Comparison of ENCODE assay signal across 16 cellular contexts in genomic region chr2:16034151-16034974, GRCh38.
A peak's percentile ranks its signal among the peaks of the same experiment; 100 is the strongest.
DNase-seq lines count a peak whose midpoint lies in the region; ATAC-seq, FAIRE-seq and TF ChIP-seq lines count a peak whose summit lies in the region.
"Had no signal": no experiment of that assay in that cellular context is flagged by ENCODE, and none has a peak within 500 bp of the region (broad histone marks: within the 10 kb centered on the region; RNA-seq: fewer than 3 reads in every experiment).

No MANE protein-coding gene starts in this region.

- TF ChIP-seq POLR2A in A549 (IDR thresholded peaks at IDR 0.05; ENCODE audit: low read length) (no peak), GM12878 (IDR thresholded peaks at IDR 0.05; ENCODE audit: low read depth, low read length) (no peak), HepG2 (IDR thresholded peaks at IDR 0.05; ENCODE audit: insufficient read depth in 1 of 2, low read depth in 2 of 2, low read length in 2 of 2) (no peak), sigmoid colon (IDR thresholded peaks at IDR 0.05) (no peak)

- no TSS peak for BruUV-seq in GM12878 (replicated peaks; lab: Mats Ljungman, UMichigan)
- BruUV-seq in HepG2 (replicated peaks; lab: Mats Ljungman, UMichigan) = no TSS peak

- H3K9me3 ChIP-seq in A549 (no peaks in the 10 kb centered on the region; the same call in 2 of the 3 replicates), GM12878 (replicated peaks; ENCODE audit: control insufficient read depth, insufficient read depth, low read length) (no peaks in the 10 kb centered on the region), HepG2 (ENCODE audit: low read length) (no peaks in the 10 kb centered on the region), sigmoid colon (no peaks in the 10 kb centered on the region)
- H3K9me3 ChIP-seq: lower lobe of right lung had no signal

- no peak overlapping the region for H3K4me2 ChIP-seq in A549
- no peak overlapping the region for H3K4me2 ChIP-seq in GM12878 (ENCODE audit: control insufficient read depth, insufficient read depth)
- no peak overlapping the region for H3K4me2 ChIP-seq in HepG2 (ENCODE audit: low read depth, low read length)

- H3K4me3 ChIP-seq in A549 = no peak overlapping the region
- H3K4me3 ChIP-seq in GM12878 = no peak overlapping the region
- H3K4me3 ChIP-seq in HepG2 (replicated peaks in 1 of 3; ENCODE audit: insufficient read depth in 1 of 3, low read depth in 2 of 3, low read length in 3 of 3) = no peak overlapping the region
- H3K4me3 ChIP-seq in sigmoid colon = no peak overlapping the region
- H3K4me3 ChIP-seq: dorsolateral prefrontal cortex, lower lobe of right lung had no signal

- H3K79me2 ChIP-seq in GM12878 (ENCODE audit: control insufficient read depth, insufficient read depth, low read length) (no peaks in the 10 kb centered on the region), HepG2 (ENCODE audit: insufficient read depth, low read length) (no peaks in the 10 kb centered on the region)

- CTCF ChIA-PET in A549 (lab: Yijun Ruan, JAX) = no interaction called here
- CTCF ChIA-PET in GM12878 (lab: Yijun Ruan, JAX) = interaction anchor here (1.0 kb wide), 1 partner anchor 217 kb away, joined by 3 read pairs; no protein-coding TSS in a partner anchor
- CTCF ChIA-PET in HepG2 (lab: Yijun Ruan, JAX; ENCODE audit: low intra/inter-chr PET ratio, low total read pairs) = no interaction called here

- no peak for TF ChIP-seq RAD21 in A549 (conservative IDR thresholded peaks at IDR 0.05 in 1 of 2, IDR thresholded peaks at IDR 0.05 in 1 of 2)
- TF ChIP-seq RAD21 in GM12878 (IDR thresholded peaks at IDR 0.05; ENCODE audit: insufficient read depth, low read depth, low read length) = no peak
- no peak for TF ChIP-seq RAD21 in HepG2 (CRISPR knock-in tag; IDR thresholded peaks at IDR 0.05)

- in situ Hi-C loops in GM13977 (cut with MboI; ENCODE audit: low pct_unique_long_range_greater_than_20kb, low sequenced_read_pairs, unreplicated experiment) (no loop called here), GM12878 (cut with MboI) (no loop called here), HepG2 (cut with HindIII; ENCODE audit: extremely low pct_ligation_motif_present, low pct_unique_long_range_greater_than_20kb) (no loop called here), ACHN (cut with HindIII; ENCODE audit: low pct_ligation_motif_present, low pct_unique_long_range_greater_than_20kb, low sequenced_read_pairs) (no loop called here)

- FAIRE-seq in A549 (lab: Jason Lieb, UNC) (no peak), GM12878 (lab: Jason Lieb, UNC) (no peak), HepG2 (lab: Jason Lieb, UNC) (peak; percentile 63)
- FAIRE-seq: GM12891 had no signal

- no peak overlapping the region for H3K27ac ChIP-seq in A549
- H3K27ac ChIP-seq in GM12878 (ENCODE audit: control insufficient read depth, insufficient read depth) = no peak overlapping the region
- no peak overlapping the region for H3K27ac ChIP-seq in HepG2 (ENCODE audit: extremely low read length, insufficient read depth, low read length)
- no peak overlapping the region for H3K27ac ChIP-seq in sigmoid colon
- H3K27ac ChIP-seq: brain microvascular endothelial cell, lower lobe of right lung, RWPE1 had no signal

- 24% methylated on average over 5 of the region's 5 CpGs for WGBS in A549 (ENCODE audit: missing lambda C conversion rate)
- 34% methylated on average over 5 of the region's 5 CpGs for WGBS in GM12878 (ENCODE audit: insufficient coverage, insufficient replicate concordance, low lambda C conversion rate, missing lambda C conversion rate)
- 27% methylated on average over 5 of the region's 5 CpGs for WGBS in HepG2 (ENCODE audit: low lambda C conversion rate)
- WGBS in sigmoid colon, 2 donors = 62 to 77% methylated on average over 5 of the region's 5 CpGs

- H3K9ac ChIP-seq in GM12878 (ENCODE audit: control insufficient read depth, insufficient read depth, low read length) (no peak overlapping the region), HepG2 (ENCODE audit: insufficient read depth, low read depth, low read length) (no peak overlapping the region)

- TF ChIP-seq EP300 in A549 (IDR thresholded peaks at IDR 0.05) = no peak
- TF ChIP-seq EP300 in GM12878 (IDR thresholded peaks at IDR 0.05; ENCODE audit: borderline replicate concordance in 1 of 2, control insufficient read depth in 1 of 2, low read depth in 2 of 2, low read length in 2 of 2) = no peak
- TF ChIP-seq EP300 in HepG2 (IDR thresholded peaks at IDR 0.05; ENCODE audit: low read depth in 2 of 2, low read length in 2 of 2) = no peak
- no peak for TF ChIP-seq EP300 in HepG2 (CRISPR knock-in tag; IDR thresholded peaks at IDR 0.05; ENCODE audit: borderline replicate concordance)
- TF ChIP-seq EP300 in sigmoid colon (IDR thresholded peaks at IDR 0.05) = no peak

- RAD21 ChIA-PET in GM12878 (lab: Charles Lee; ENCODE audit: unreplicated experiment) = no interaction called here

- H2AFZ ChIP-seq in GM12878 (ENCODE audit: control insufficient read depth, low read depth, low read length) (no peak overlapping the region), HepG2 (ENCODE audit: low read length) (no peak overlapping the region)

- H4K20me1 ChIP-seq in GM12878 (ENCODE audit: control insufficient read depth, insufficient read depth) (no peaks in the 10 kb centered on the region), HepG2 (ENCODE audit: insufficient read depth, low read length) (no peaks in the 10 kb centered on the region)

- ATAC-seq in A549 (peak; percentile 30 to 80; a peak in 3 of 6 replicates), GM12878 (no peak), HepG2 (peak; percentile 94), GM18517 (IDR thresholded peaks at IDR 0.05; ENCODE audit: unreplicated experiment) (no peak)

- H3K4me1 ChIP-seq in A549 (no peaks in the 10 kb centered on the region), GM12878 (ENCODE audit: control insufficient read depth, insufficient read depth, low read length) (no peaks in the 10 kb centered on the region), HepG2 (ENCODE audit: insufficient read depth, low read length) (peaks cover 20% of the 10 kb centered on the region), sigmoid colon (no peaks in the 10 kb centered on the region)

- TF ChIP-seq CTCF in A549 (IDR thresholded peaks at IDR 0.05) = no peak
- peak; percentile 8 for TF ChIP-seq CTCF in GM13977 (IDR thresholded peaks at IDR 0.05; ENCODE audit: extremely low read depth, insufficient read depth, missing control alignments)
- TF ChIP-seq CTCF in GM12878 (IDR thresholded peaks at IDR 0.05 in 2 of 3, conservative IDR thresholded peaks at IDR 0.05 in 1 of 3; ENCODE audit: control insufficient read depth in 2 of 3, extremely low read depth in 1 of 3, insufficient read depth in 1 of 3, low read depth in 3 of 3, low read length in 3 of 3) = peak in 2 of 3 experiments; percentile 10 to 12; a peak in 1 of 6 replicates
- peak; percentile 57 for TF ChIP-seq CTCF in HepG2 (CRISPR knock-in tag; IDR thresholded peaks at IDR 0.05)
- no peak for TF ChIP-seq CTCF in sigmoid colon (IDR thresholded peaks at IDR 0.05)

- H3K27me3 ChIP-seq in GM12878 (replicated peaks in 1 of 2; ENCODE audit: control insufficient read depth in 2 of 2, insufficient read depth in 2 of 2, low read length in 1 of 2) (no peaks in the 10 kb centered on the region; a peak in 1 of 4 replicates), HepG2 (ENCODE audit: control insufficient read depth in 1 of 2, insufficient read depth in 2 of 2, low read length in 2 of 2) (peaks cover 0 to 32% of the 10 kb centered on the region in 2 experiments; a peak in 4 of 5 replicates), sigmoid colon (no peaks in the 10 kb centered on the region)
- H3K27me3 ChIP-seq: brain microvascular endothelial cell had no signal

- DNase-seq in A549 (ENCODE audit: low read depth in 1 of 2, low spot score in 1 of 2) (peak; percentile 29 to 35), GM13977 (ENCODE audit: low spot score) (no peak), GM12878 (ENCODE audit: low read depth, low spot score) (no peak), HepG2 (ENCODE audit: low spot score) (peak; percentile 40), ACHN (no peak), sigmoid colon (no peak)
- DNase-seq in stimulated activated CD4-positive, alpha-beta T cell treated with anti-CD3 and anti-CD28 coated beads, Interleukin-2, amount 100 ng/mL, for 24 hours = no peak
- DNase-seq: activated CD8-positive, alpha-beta memory T cell treated with anti-CD3 and anti-CD28 coated beads, Interleukin-2, amount 50 U/mL, for 4 hours; brain microvascular endothelial cell; dorsolateral prefrontal cortex; lower lobe of right lung; NCI-H2029 treated with DMSO at 0.1 percent for 48 hours; NCI-H748 treated with DMSO at 0.1 percent for 48 hours had no signal

- intact Hi-C loops in GM12878 (cut with micrococcal nuclease; ENCODE audit: unreplicated experiment) (no loop called here), HepG2 (cut with micrococcal nuclease; ENCODE audit: unreplicated experiment) (loop anchor here (10.0 kb wide), 1 partner anchor 180 kb away; no protein-coding TSS in a partner anchor), sigmoid colon (cut with DNase I) (no loop called here)

- H3K36me3 ChIP-seq in GM12878 (ENCODE audit: control insufficient read depth in 2 of 2, insufficient read depth in 2 of 2, low read length in 1 of 2) (no peaks in the 10 kb centered on the region), HepG2 (replicated peaks in 1 of 2; ENCODE audit: control insufficient read depth in 1 of 2, insufficient read depth in 2 of 2, low read length in 2 of 2) (no peaks in the 10 kb centered on the region), sigmoid colon (no peaks in the 10 kb centered on the region)
- H3K36me3 ChIP-seq: brain microvascular endothelial cell, lower lobe of right lung had no signal

- SMC1A ChIA-PET in GM12878 (lab: Charles Lee; ENCODE audit: uncharacterized antibody, unreplicated experiment) = no interaction called here

- POLR2A ChIA-PET in A549 (lab: Yijun Ruan, JAX) = no interaction called here
- POLR2A ChIA-PET in GM12878 (lab: Charles Lee) = no interaction called here
- POLR2A ChIA-PET in HepG2 (lab: Yijun Ruan, JAX) = no interaction called here

TF ChIP-seq in A549, 52 proteins besides CTCF, POLR2A, EP300 and RAD21:
- TF ChIP-seq BHLHE40 (IDR thresholded peaks at IDR 0.05; ENCODE audit: low read depth, low read length) (no peak), RARB (CRISPR knock-in tag; IDR thresholded peaks at IDR 0.05) (no peak), MAFK (IDR thresholded peaks at IDR 0.05; ENCODE audit: partially characterized antibody) (no peak)

TF ChIP-seq in GM12878, 131 proteins besides CTCF, POLR2A, EP300 and RAD21 (continues in another document):
- TF ChIP-seq YY1 (IDR thresholded peaks at IDR 0.05; ENCODE audit: low read depth, low read length) (no peak), PAX5 (IDR thresholded peaks at IDR 0.05; ENCODE audit: borderline replicate concordance, low read depth, low read length) (no peak), ZNF622 (IDR thresholded peaks at IDR 0.05) (no peak)

TF ChIP-seq in HepG2, 621 proteins besides CTCF, POLR2A, EP300 and RAD21 (continues in another document):
- TF ChIP-seq POLR2AphosphoS2 (IDR thresholded peaks at IDR 0.05; ENCODE audit: low read depth, low read length) (no peak), SMC3 (IDR thresholded peaks at IDR 0.05; ENCODE audit: low read length) (peak; percentile 27; the same call in 1 of the 2 replicates), ZNF34 (CRISPR knock-in tag; IDR thresholded peaks at IDR 0.05; ENCODE audit: borderline replicate concordance) (no peak), ZNF496 (CRISPR knock-in tag; IDR thresholded peaks at IDR 0.05; ENCODE audit: insufficient replicate concordance) (no peak), AKAP8 (CRISPR knock-in tag; IDR thresholded peaks at IDR 0.05) (no peak), FIP1L1 (IDR thresholded peaks at IDR 0.05; ENCODE audit: borderline replicate concordance, insufficient read depth, low read depth, low read length) (no peak)

Comparison
In these comparisons a context has a peak if more than half of its experiments do, and no peak if none do; other contexts are left out.
1. ATAC-seq: peak in A549 (2 of 2) and HepG2 (single experiment); none in GM12878 (single experiment) and GM18517 (single experiment).
2. DNase-seq: peak in A549 (2 of 2) and HepG2 (single experiment); none in GM13977 (single experiment), GM12878 (single experiment), stimulated activated CD4-positive, alpha-beta T cell treated with anti-CD3 and anti-CD28 coated beads, Interleukin-2, amount 100 ng/mL, for 24 hours (0 of 2), ACHN (single experiment) and sigmoid colon (single experiment).
3. CTCF ChIP-seq: peak in GM13977 (single experiment), GM12878 (2 of 3) and HepG2 (single experiment); none in A549 (single experiment) and sigmoid colon (0 of 4).